8 cellular contexts compared by ENCODE assay signal in genomic region chr19:30675086-30675485, GRCh38.
"Had no signal": no experiment of that assay in that cellular context is flagged by ENCODE, and none has a peak within 500 bp of the region (broad histone marks: within the 10 kb centered on the region; RNA-seq: fewer than 3 reads in every experiment).

No MANE protein-coding gene starts in this region.

- H3K9ac ChIP-seq: GM23248 had no signal

- FAIRE-seq: HTR-8/SVneo had no signal

- H2AFZ ChIP-seq: GM23248 had no signal

- H3K4me1 Mint-ChIP-seq: IgD-negative memory B cell had no signal

- H3K36me3 ChIP-seq: HAP-1 had no signal

- H3K9me3 Mint-ChIP-seq: HFFc6 had no signal

- H3K4me1 ChIP-seq: HAP-1 had no signal

- H3K27ac Mint-ChIP-seq: HFFc6, IgD-negative memory B cell had no signal

- H3K4me3 ChIP-seq: GM23248, HAP-1 had no signal

- H3K36me3 Mint-ChIP-seq: IgD-negative memory B cell had no signal

- H3K27ac ChIP-seq: GM23248 had no signal

- H3K9me3 ChIP-seq: HAP-1 had no signal

- ATAC-seq: HCT116 had no signal

- H3K4me3 Mint-ChIP-seq: HFFc6, IgD-negative memory B cell had no signal

- DNase-seq: GM23248, GOT3, H7, HFFc6 had no signal

- H3K27me3 Mint-ChIP-seq: IgD-negative memory B cell had no signal
